In genomic region chr12:499837-500458, GRCh38 we compare ENCODE assay signal across 28 cellular contexts. TPM values are rescaled to one million over a fixed set of nuclear protein-coding genes. Genes with fewer than 3 reads are reported as not detected.
DNase-seq lines count a peak whose midpoint lies in the region; ATAC-seq and TF ChIP-seq lines count a peak whose summit lies in the region.
"Had no signal": no experiment of that assay in that cellular context is flagged by ENCODE, and none has a peak within 500 bp of the region (broad histone marks: within the 10 kb centered on the region; RNA-seq: fewer than 3 reads in every experiment).

No MANE protein-coding gene starts in this region.

- H3K4me1 ChIP-seq in mammary epithelial cell (ENCODE audit: insufficient read depth, low read length): peaks cover 12% of the 10 kb centered on the region
- no peaks in the 10 kb centered on the region for H3K4me1 ChIP-seq in breast epithelium
- peaks cover 11 to 29% of the 10 kb centered on the region in 2 donors for H3K4me1 ChIP-seq in neuronal stem cell (ENCODE audit: control insufficient read depth in 2 of 2, insufficient read depth in 1 of 2, low read depth in 1 of 2, low read length in 2 of 2)
- H3K4me1 ChIP-seq: Peyer's patch, sigmoid colon had no signal

- H3K27me3 ChIP-seq in mammary epithelial cell (ENCODE audit: insufficient read depth, low read length): no peaks in the 10 kb centered on the region
- H3K27me3 ChIP-seq in breast epithelium: no peaks in the 10 kb centered on the region
- H3K27me3 ChIP-seq in neuronal stem cell (ENCODE audit: control insufficient read depth in 3 of 3, insufficient read depth in 3 of 3, low read depth in 1 of 3, low read length in 3 of 3): no peaks in the 10 kb centered on the region
- H3K27me3 ChIP-seq: Peyer's patch, sigmoid colon had no signal

- CTCF ChIA-PET in mammary epithelial cell (lab: Charles Lee; ENCODE audit: low non-redundant PET) (no interaction called here), RWPE1 (lab: Yijun Ruan, JAX) (no interaction called here)

- no peak for TF ChIP-seq POLR2A in breast epithelium (IDR thresholded peaks at IDR 0.05)

- no peaks in the 10 kb centered on the region for H3K79me2 ChIP-seq in mammary epithelial cell (ENCODE audit: insufficient read depth, low read length)

- H4K91ac ChIP-seq in neuronal stem cell (ENCODE audit: low read depth, low read length, poor library complexity): no peak overlapping the region

- H2AK5ac ChIP-seq in neuronal stem cell (ENCODE audit: low read depth, low read length): no peak overlapping the region

- peak overlapping the region; percentile 21 for H2BK15ac ChIP-seq in neuronal stem cell (ENCODE audit: low read length)

- TF ChIP-seq CTCF in mammary epithelial cell (conservative IDR thresholded peaks at IDR 0.05 in 1 of 2, IDR thresholded peaks at IDR 0.05 in 1 of 2; ENCODE audit: extremely low read depth in 1 of 2, insufficient read depth in 1 of 2, low read depth in 1 of 2, low read length in 2 of 2) (no peak), breast epithelium (IDR thresholded peaks at IDR 0.05) (no peak), RWPE1 (conservative IDR thresholded peaks at IDR 0.05; ENCODE audit: low read depth) (no peak)

- peak; percentile 63 to 85 for ATAC-seq in left cardiac atrium
- ATAC-seq: activated CD8-positive, alpha-beta T cell treated with anti-CD3 and anti-CD28 coated beads, Interleukin-2, amount 10 ng/mL, durations not matched to agents 7 days and 5 days; activated T-helper 17 cell treated with anti-CD3 and anti-CD28 coated beads, Interleukin-2, amount 50 U/mL, for 72 hours; HCT116 had no signal

- WGBS in mammary epithelial cell (ENCODE audit: low coverage, missing lambda C conversion rate): 94% methylated on average over 4 of the region's 8 CpGs
- no CpG with 5 or more reads among the region's 8 CpGs for WGBS in neuronal stem cell (ENCODE audit: extremely low coverage in 2 of 2, insufficient read length in 2 of 2, insufficient replicate concordance in 1 of 2), 2 donors

- H3K9ac ChIP-seq in mammary epithelial cell (ENCODE audit: insufficient read depth, low read length): peak overlapping the region; percentile 6
- H3K9ac ChIP-seq in neuronal stem cell (ENCODE audit: low read depth, low read length, poor library complexity): no peak overlapping the region
- H3K9ac ChIP-seq: KMS-11 had no signal

- no peak overlapping the region for H3K4me3 ChIP-seq in mammary epithelial cell (replicated peaks in 1 of 3; ENCODE audit: insufficient read depth in 1 of 3, low read depth in 2 of 3, low read length in 3 of 3)
- no peak overlapping the region for H3K4me3 ChIP-seq in breast epithelium
- H3K4me3 ChIP-seq in neuronal stem cell (ENCODE audit: low read length in 2 of 2): no peak overlapping the region
- H3K4me3 ChIP-seq: lung, MG63, Peyer's patch, sigmoid colon had no signal

- no peak overlapping the region for H3K14ac ChIP-seq in neuronal stem cell (ENCODE audit: low read length)

- BruUV-seq in mammary epithelial cell (replicated peaks; lab: Mats Ljungman, UMichigan): no TSS peak

- peak overlapping the region; percentile 52 for H3K18ac ChIP-seq in neuronal stem cell (ENCODE audit: low read length)

- no peak overlapping the region for H4K8ac ChIP-seq in neuronal stem cell (ENCODE audit: low read depth, low read length)

- H3K36me3 ChIP-seq in mammary epithelial cell (ENCODE audit: insufficient read depth, low read length): no peaks in the 10 kb centered on the region
- H3K36me3 ChIP-seq in breast epithelium: no peaks in the 10 kb centered on the region
- no peaks in the 10 kb centered on the region for H3K36me3 ChIP-seq in neuronal stem cell (replicated peaks in 1 of 2; ENCODE audit: control insufficient read depth in 2 of 2, insufficient read depth in 2 of 2, low read length in 2 of 2)
- H3K36me3 ChIP-seq: brain microvascular endothelial cell, MG63, Peyer's patch, sigmoid colon had no signal

- no peaks in the 10 kb centered on the region for H3K9me3 ChIP-seq in mammary epithelial cell (replicated peaks; ENCODE audit: insufficient read depth, low read length)
- H3K9me3 ChIP-seq in breast epithelium: no peaks in the 10 kb centered on the region
- no peaks in the 10 kb centered on the region for H3K9me3 ChIP-seq in neuronal stem cell (replicated peaks in 1 of 2; ENCODE audit: control insufficient read depth in 2 of 2, insufficient read depth in 1 of 2, low read depth in 1 of 2, low read length in 2 of 2)
- H3K9me3 ChIP-seq: MG63, Peyer's patch, sigmoid colon had no signal

- H3K23ac ChIP-seq in neuronal stem cell (ENCODE audit: low read depth, low read length, poor library complexity): no peak overlapping the region

- H2AFZ ChIP-seq in mammary epithelial cell (ENCODE audit: low read depth, low read length) (no peak overlapping the region), neuronal stem cell (ENCODE audit: low read length) (no peak overlapping the region)

- POLR2A ChIA-PET in RWPE1 (lab: Yijun Ruan, JAX; ENCODE audit: low non-redundant PET): no interaction called here

- no peak overlapping the region for H3K4ac ChIP-seq in neuronal stem cell (ENCODE audit: low read length)

- H3K27ac ChIP-seq in mammary epithelial cell (ENCODE audit: insufficient read depth, low read depth, low read length) (no peak overlapping the region), breast epithelium (no peak overlapping the region), neuronal stem cell (replicated peaks; ENCODE audit: low read length) (no peak overlapping the region), RWPE1 (no peak overlapping the region)
- H3K27ac ChIP-seq: brain microvascular endothelial cell, KMS-11, Peyer's patch, sigmoid colon, VCaP had no signal

- DNase-seq in mammary epithelial cell (no peak), breast epithelium (ENCODE audit: low spot score in 2 of 2) (no peak), left cardiac atrium (peak; percentile 33), neuronal stem cell (ENCODE audit: low spot score) (no peak), amniotic stem cell (lab: John Stamatoyannopoulos, UW) (no peak), RWPE1 (ENCODE audit: low spot score) (no peak), SKM-1 treated with dmso at 0.1 percent for 144 hours (lab: John Stamatoyannopoulos, UW; ENCODE audit: unreplicated experiment) (no peak)
- DNase-seq in activated CD4-positive, alpha-beta T cell treated with anti-CD3 and anti-CD28 coated beads for 1 hour: no peak
- DNase-seq: 8988T; activated CD4-positive, alpha-beta T cell treated with anti-CD3 and anti-CD28 coated beads for 4 hours; activated CD8-positive, alpha-beta T cell treated with anti-CD3 and anti-CD28 coated beads, Interleukin-2, amount 10 ng/mL, durations not matched to agents 7 days and 5 days; activated naive CD4-positive, alpha-beta T cell treated with anti-CD3 and anti-CD28 coated beads, Interleukin-2, amount 50 U/mL, for 16 hours; brain microvascular endothelial cell; DND-41; MG63; NCI-H1417 treated with DMSO at 0.1 percent for 48 hours; NCI-H2081; NCI-H526 treated with DMSO at 0.1 percent for 48 hours; Peyer's patch; posterior cingulate gyrus; sigmoid colon; stimulated activated CD4-positive, alpha-beta T cell treated with anti-CD3 and anti-CD28 coated beads, Interleukin-4, amount 100 ng/mL, for 1 hour; T1000 had no signal

- no peaks in the 10 kb centered on the region for H4K20me1 ChIP-seq in mammary epithelial cell (ENCODE audit: insufficient read depth, low read length)

- H2BK12ac ChIP-seq in neuronal stem cell (ENCODE audit: low read length): no peak overlapping the region

- in situ Hi-C loops in mammary epithelial cell (cut with MboI; ENCODE audit: low sequenced_read_pairs in 2 of 2): loop anchor here in 1 of 2 donors (5.0 kb wide), 1 partner anchor 37 kb away; no protein-coding TSS in a partner anchor

- no peak overlapping the region for H2BK120ac ChIP-seq in neuronal stem cell (ENCODE audit: low read depth, low read length)

- H2BK5ac ChIP-seq in neuronal stem cell (ENCODE audit: low read length): no peak overlapping the region

- dilution Hi-C loops in mammary epithelial cell (cut with HindIII; ENCODE audit: low sequenced_read_pairs): no loop called here

- no peaks in the 10 kb centered on the region for H3K79me1 ChIP-seq in neuronal stem cell (ENCODE audit: low read depth, low read length)

- intact Hi-C loops in mammary epithelial cell (cut with micrococcal nuclease): no loop called here
- intact Hi-C loops in breast epithelium (cut with DNase I; ENCODE audit: low total_unique reads): no loop called here
- intact Hi-C loops in left cardiac atrium (cut with DNase I): loop anchor here (2.0 to 10.0 kb wide), 3 partner anchors 45 to 47 kb away; partner anchors contain the start of gene B4GALNT3 (in 1 of the 2)

- H3K4me2 ChIP-seq in mammary epithelial cell (ENCODE audit: insufficient read depth, low read depth, low read length) (no peak overlapping the region), neuronal stem cell (ENCODE audit: insufficient read depth, low read length, poor library complexity, severe bottlenecking) (no peak overlapping the region)
- H3K4me2 ChIP-seq: KMS-11 had no signal

RNA-seq across cellular contexts. Expression of gene B4GALNT3, which starts 40.2 kb away (rescaled TPM):
- total RNA-seq in mammary epithelial cell: 1 to 10 TPM; 5.3 to 5.4 TPM
- polyA plus RNA-seq in mammary epithelial cell: 1.9 TPM
- 6.9 TPM for polyA minus RNA-seq in mammary epithelial cell
- total RNA-seq in breast epithelium: 1 to 10 TPM in 2 of 3 donors, under 1 TPM in 1; 0.16 to 5.9 (median 4.6) TPM
- total RNA-seq in left cardiac atrium: 10 to 100 TPM; 20.9 to 22.1 TPM
- polyA plus RNA-seq in neuronal stem cell (2013, experiment 1 of 2): 17.1 TPM
- polyA plus RNA-seq in neuronal stem cell (2013, experiment 2 of 2): 16.0 TPM

Comparison
In these comparisons a context has a peak if more than half of its experiments do, and no peak if none do; other contexts are left out.
1. intact Hi-C loops: an anchor here in left cardiac atrium (2.0 to 10.0 kb wide); none called in mammary epithelial cell and breast epithelium.